Comparison of ENCODE assay signal across 1 cellular context in the genomic region with DNA sequence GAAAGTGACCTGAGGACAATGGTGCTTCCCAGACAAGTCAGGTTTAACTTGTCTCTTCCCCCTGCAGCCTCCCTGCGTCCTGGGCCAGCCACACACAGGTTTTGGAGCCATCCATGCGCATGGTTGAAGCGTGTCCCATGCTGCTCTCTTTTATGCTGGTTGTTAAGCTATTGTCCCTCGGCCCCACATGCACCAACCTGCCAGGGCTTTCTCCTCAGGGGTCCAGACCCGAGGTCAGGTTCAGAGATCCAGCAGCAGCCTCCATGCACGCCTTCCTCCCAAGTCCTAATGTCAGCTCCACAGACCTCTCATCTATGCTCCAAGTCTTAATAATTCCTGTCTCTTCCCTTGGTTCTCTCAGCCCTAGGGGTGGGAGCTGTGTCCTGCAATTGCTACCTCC.
TF ChIP-seq lines count a peak whose summit lies in the region.

No MANE protein-coding gene starts in this region.

TF ChIP-seq in H1, 55 proteins besides CTCF, POLR2A, EP300 and RAD21:
- TF ChIP-seq CHD2 (IDR thresholded peaks at IDR 0.05; ENCODE audit: low read length), result no peak
- no peak for TF ChIP-seq ASH2L (IDR thresholded peaks at IDR 0.05; ENCODE audit: low read length)
- TF ChIP-seq, protein P1, sequence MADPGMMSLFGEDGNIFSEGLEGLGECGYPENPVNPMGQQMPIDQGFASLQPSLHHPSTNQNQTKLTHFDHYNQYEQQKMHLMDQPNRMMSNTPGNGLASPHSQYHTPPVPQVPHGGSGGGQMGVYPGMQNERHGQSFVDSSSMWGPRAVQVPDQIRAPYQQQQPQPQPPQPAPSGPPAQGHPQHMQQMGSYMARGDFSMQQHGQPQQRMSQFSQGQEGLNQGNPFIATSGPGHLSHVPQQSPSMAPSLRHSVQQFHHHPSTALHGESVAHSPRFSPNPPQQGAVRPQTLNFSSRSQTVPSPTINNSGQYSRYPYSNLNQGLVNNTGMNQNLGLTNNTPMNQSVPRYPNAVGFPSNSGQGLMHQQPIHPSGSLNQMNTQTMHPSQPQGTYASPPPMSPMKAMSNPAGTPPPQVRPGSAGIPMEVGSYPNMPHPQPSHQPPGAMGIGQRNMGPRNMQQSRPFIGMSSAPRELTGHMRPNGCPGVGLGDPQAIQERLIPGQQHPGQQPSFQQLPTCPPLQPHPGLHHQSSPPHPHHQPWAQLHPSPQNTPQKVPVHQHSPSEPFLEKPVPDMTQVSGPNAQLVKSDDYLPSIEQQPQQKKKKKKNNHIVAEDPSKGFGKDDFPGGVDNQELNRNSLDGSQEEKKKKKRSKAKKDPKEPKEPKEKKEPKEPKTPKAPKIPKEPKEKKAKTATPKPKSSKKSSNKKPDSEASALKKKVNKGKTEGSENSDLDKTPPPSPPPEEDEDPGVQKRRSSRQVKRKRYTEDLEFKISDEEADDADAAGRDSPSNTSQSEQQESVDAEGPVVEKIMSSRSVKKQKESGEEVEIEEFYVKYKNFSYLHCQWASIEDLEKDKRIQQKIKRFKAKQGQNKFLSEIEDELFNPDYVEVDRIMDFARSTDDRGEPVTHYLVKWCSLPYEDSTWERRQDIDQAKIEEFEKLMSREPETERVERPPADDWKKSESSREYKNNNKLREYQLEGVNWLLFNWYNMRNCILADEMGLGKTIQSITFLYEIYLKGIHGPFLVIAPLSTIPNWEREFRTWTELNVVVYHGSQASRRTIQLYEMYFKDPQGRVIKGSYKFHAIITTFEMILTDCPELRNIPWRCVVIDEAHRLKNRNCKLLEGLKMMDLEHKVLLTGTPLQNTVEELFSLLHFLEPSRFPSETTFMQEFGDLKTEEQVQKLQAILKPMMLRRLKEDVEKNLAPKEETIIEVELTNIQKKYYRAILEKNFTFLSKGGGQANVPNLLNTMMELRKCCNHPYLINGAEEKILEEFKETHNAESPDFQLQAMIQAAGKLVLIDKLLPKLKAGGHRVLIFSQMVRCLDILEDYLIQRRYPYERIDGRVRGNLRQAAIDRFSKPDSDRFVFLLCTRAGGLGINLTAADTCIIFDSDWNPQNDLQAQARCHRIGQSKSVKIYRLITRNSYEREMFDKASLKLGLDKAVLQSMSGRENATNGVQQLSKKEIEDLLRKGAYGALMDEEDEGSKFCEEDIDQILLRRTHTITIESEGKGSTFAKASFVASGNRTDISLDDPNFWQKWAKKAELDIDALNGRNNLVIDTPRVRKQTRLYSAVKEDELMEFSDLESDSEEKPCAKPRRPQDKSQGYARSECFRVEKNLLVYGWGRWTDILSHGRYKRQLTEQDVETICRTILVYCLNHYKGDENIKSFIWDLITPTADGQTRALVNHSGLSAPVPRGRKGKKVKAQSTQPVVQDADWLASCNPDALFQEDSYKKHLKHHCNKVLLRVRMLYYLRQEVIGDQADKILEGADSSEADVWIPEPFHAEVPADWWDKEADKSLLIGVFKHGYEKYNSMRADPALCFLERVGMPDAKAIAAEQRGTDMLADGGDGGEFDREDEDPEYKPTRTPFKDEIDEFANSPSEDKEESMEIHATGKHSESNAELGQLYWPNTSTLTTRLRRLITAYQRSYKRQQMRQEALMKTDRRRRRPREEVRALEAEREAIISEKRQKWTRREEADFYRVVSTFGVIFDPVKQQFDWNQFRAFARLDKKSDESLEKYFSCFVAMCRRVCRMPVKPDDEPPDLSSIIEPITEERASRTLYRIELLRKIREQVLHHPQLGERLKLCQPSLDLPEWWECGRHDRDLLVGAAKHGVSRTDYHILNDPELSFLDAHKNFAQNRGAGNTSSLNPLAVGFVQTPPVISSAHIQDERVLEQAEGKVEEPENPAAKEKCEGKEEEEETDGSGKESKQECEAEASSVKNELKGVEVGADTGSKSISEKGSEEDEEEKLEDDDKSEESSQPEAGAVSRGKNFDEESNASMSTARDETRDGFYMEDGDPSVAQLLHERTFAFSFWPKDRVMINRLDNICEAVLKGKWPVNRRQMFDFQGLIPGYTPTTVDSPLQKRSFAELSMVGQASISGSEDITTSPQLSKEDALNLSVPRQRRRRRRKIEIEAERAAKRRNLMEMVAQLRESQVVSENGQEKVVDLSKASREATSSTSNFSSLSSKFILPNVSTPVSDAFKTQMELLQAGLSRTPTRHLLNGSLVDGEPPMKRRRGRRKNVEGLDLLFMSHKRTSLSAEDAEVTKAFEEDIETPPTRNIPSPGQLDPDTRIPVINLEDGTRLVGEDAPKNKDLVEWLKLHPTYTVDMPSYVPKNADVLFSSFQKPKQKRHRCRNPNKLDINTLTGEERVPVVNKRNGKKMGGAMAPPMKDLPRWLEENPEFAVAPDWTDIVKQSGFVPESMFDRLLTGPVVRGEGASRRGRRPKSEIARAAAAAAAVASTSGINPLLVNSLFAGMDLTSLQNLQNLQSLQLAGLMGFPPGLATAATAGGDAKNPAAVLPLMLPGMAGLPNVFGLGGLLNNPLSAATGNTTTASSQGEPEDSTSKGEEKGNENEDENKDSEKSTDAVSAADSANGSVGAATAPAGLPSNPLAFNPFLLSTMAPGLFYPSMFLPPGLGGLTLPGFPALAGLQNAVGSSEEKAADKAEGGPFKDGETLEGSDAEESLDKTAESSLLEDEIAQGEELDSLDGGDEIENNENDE (IDR thresholded peaks at IDR 0.05; ENCODE audit: insufficient replicate concordance, low read length), result no peak
- TF ChIP-seq CREB1 (IDR thresholded peaks at IDR 0.05), result no peak
- TF ChIP-seq, protein P2, sequence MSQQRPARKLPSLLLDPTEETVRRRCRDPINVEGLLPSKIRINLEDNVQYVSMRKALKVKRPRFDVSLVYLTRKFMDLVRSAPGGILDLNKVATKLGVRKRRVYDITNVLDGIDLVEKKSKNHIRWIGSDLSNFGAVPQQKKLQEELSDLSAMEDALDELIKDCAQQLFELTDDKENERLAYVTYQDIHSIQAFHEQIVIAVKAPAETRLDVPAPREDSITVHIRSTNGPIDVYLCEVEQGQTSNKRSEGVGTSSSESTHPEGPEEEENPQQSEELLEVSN (IDR thresholded peaks at IDR 0.05), result no peak
- TF ChIP-seq RBBP5 (IDR thresholded peaks at IDR 0.05; ENCODE audit: borderline replicate concordance, low read depth, low read length), result no peak
- TF ChIP-seq GABPA (IDR thresholded peaks at IDR 0.05; ENCODE audit: borderline replicate concordance, insufficient read depth, low read length), result no peak
TF ChIP-seq in H1: peak in this region for 0.
